In genomic region chr6:113650610-113650979, GRCh38 we compare ENCODE assay signal across 12 cellular contexts.
"Had no signal": no experiment of that assay in that cellular context is flagged by ENCODE, and none has a peak within 500 bp of the region (broad histone marks: within the 10 kb centered on the region; RNA-seq: fewer than 3 reads in every experiment).

No MANE protein-coding gene starts in this region.

- H3K36me3 ChIP-seq: gastroesophageal sphincter, right lobe of liver, upper lobe of right lung had no signal

- H3K4me3 Mint-ChIP-seq: activated CD8-positive, alpha-beta T cell treated with anti-CD3 and anti-CD28 coated beads, Interleukin-2, amount 10 ng/mL, durations not matched to agents 7 days and 5 days had no signal

- H3K9me3 ChIP-seq: gastroesophageal sphincter, right lobe of liver, upper lobe of right lung had no signal

- H3K4me1 ChIP-seq: upper lobe of right lung had no signal

- DNase-seq: activated CD4-positive, alpha-beta T cell treated with anti-CD3 and anti-CD28 coated beads for 48 hours; activated CD8-positive, alpha-beta memory T cell treated with anti-CD3 and anti-CD28 coated beads, Interleukin-2, amount 50 U/mL, for 48 hours; activated CD8-positive, alpha-beta T cell treated with anti-CD3 and anti-CD28 coated beads, Interleukin-2, amount 10 ng/mL, durations not matched to agents 7 days and 5 days; effector CD4-positive, alpha-beta T cell; naive B cell; right lobe of liver; stimulated activated CD4-positive, alpha-beta T cell treated with anti-CD3 and anti-CD28 coated beads, Interleukin-2, amount 100 ng/mL, for 24 hours; stimulated activated naive CD4-positive, alpha-beta T cell treated with Interleukin-2 at 50 U/mL for 16 hours; SW 1271; upper lobe of right lung had no signal

- H3K27ac ChIP-seq: gastroesophageal sphincter, right lobe of liver, upper lobe of right lung had no signal

- H3K27me3 ChIP-seq: gastroesophageal sphincter, right lobe of liver, upper lobe of right lung had no signal

- H3K36me3 Mint-ChIP-seq: naive B cell had no signal

- H3K27me3 Mint-ChIP-seq: naive B cell had no signal

- ATAC-seq: activated CD8-positive, alpha-beta T cell treated with anti-CD3 and anti-CD28 coated beads, Interleukin-2, amount 10 ng/mL, durations not matched to agents 7 days and 5 days; gastroesophageal sphincter; upper lobe of right lung had no signal

- H3K27ac Mint-ChIP-seq: activated CD8-positive, alpha-beta T cell treated with anti-CD3 and anti-CD28 coated beads, Interleukin-2, amount 10 ng/mL, durations not matched to agents 7 days and 5 days had no signal

- H3K4me3 ChIP-seq: gastroesophageal sphincter, lung, right lobe of liver, upper lobe of right lung had no signal
